In the genomic region with DNA sequence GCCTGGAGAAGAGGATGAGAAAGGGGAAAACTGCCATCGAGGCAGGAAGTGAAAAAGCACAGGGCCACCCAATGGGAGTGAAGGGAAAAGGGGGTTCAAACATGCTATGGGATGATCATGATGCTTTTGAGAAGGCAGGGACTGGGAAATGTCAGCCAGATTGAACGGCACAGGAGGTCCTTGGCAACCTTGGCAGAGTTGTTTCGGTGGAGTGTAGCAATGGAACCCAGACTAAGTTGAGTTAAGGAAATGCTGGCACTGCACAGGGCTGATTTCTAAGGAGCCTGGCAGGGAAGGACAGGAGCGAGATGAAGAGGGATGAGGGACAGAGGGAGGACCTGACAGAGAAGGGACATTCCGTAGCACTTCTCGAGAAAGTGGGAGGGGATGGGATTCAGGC, we compare ENCODE assay signal across 19 cellular contexts.
A peak's percentile ranks its signal among the peaks of the same experiment; 100 is the strongest.
DNase-seq lines count a peak whose midpoint lies in the region; ATAC-seq, FAIRE-seq and TF ChIP-seq lines count a peak whose summit lies in the region.
"Had no signal": no experiment of that assay in that cellular context is flagged by ENCODE, and none has a peak within 500 bp of the region (broad histone marks: within the 10 kb centered on the region; RNA-seq: fewer than 3 reads in every experiment).

No MANE protein-coding gene starts in this region.

- intact Hi-C loops in activated CD4-positive, alpha-beta T cell treated with anti-CD3 and anti-CD28 coated beads, Interleukin-2, amount 10 ng/mL, durations not matched to agents 24 days and 14 days (cut with micrococcal nuclease) = loop anchor here (2.0 to 5.0 kb wide), 3 partner anchors 42 to 99 kb away; a partner anchor contains a TSS
- intact Hi-C loops in activated B cell treated with CpG ODN at 0.5 μM for 24 hours (cut with micrococcal nuclease) = no loop called here
- intact Hi-C loops in dendritic cell treated with granulocyte-macrophage colony-stimulating factor and Interleukin-4, amounts not matched to agents 40 ng/mL and 50 ng/mL, for 4 days (cut with micrococcal nuclease) = no loop called here

- TF ChIP-seq POLR2A in H54 (IDR thresholded peaks at IDR 0.05; ENCODE audit: low read depth, low read length) = no peak

- peak overlapping the region; percentile 64 for H3K27ac Mint-ChIP-seq in activated CD4-positive, alpha-beta T cell treated with anti-CD3 and anti-CD28 coated beads, Interleukin-2, amount 10 ng/mL, durations not matched to agents 24 days and 14 days
- H3K27ac Mint-ChIP-seq in activated B cell treated with CpG ODN at 0.5 μM for 24 hours = peak overlapping the region; percentile 87
- H3K27ac Mint-ChIP-seq in dendritic cell treated with granulocyte-macrophage colony-stimulating factor and Interleukin-4, amounts not matched to agents 40 ng/mL and 50 ng/mL, for 4 days = peak overlapping the region; percentile 49
- peak overlapping the region; percentile 93 for H3K27ac Mint-ChIP-seq in stimulated activated effector memory CD8-positive, alpha-beta T cell treated with anti-CD3 and anti-CD28 coated beads, Interleukin-12 subunit alpha, Interleukin-12 subunit beta, amount 100 ng/mL, for 72 hours

- TF ChIP-seq CTCF in activated B cell treated with CpG ODN at 0.5 μM for 24 hours (IDR thresholded peaks at IDR 0.05) = no peak

- H3K36me3 Mint-ChIP-seq in activated CD4-positive, alpha-beta T cell treated with anti-CD3 and anti-CD28 coated beads, Interleukin-2, amount 10 ng/mL, durations not matched to agents 24 days and 14 days (ENCODE audit: low read depth) = peaks cover 35% of the 10 kb centered on the region
- peaks cover 32% of the 10 kb centered on the region for H3K36me3 Mint-ChIP-seq in activated B cell treated with CpG ODN at 0.5 μM for 24 hours (ENCODE audit: low read depth)
- H3K36me3 Mint-ChIP-seq in dendritic cell treated with granulocyte-macrophage colony-stimulating factor and Interleukin-4, amounts not matched to agents 40 ng/mL and 50 ng/mL, for 4 days (ENCODE audit: low read depth) = peaks cover 47% of the 10 kb centered on the region
- peaks cover 33% of the 10 kb centered on the region for H3K36me3 Mint-ChIP-seq in stimulated activated effector memory CD8-positive, alpha-beta T cell treated with anti-CD3 and anti-CD28 coated beads, Interleukin-12 subunit alpha, Interleukin-12 subunit beta, amount 100 ng/mL, for 72 hours

- no peak for DNase-seq in activated CD4-positive, alpha-beta T cell treated with anti-CD3 and anti-CD28 coated beads, Interleukin-2, amount 10 ng/mL, durations not matched to agents 24 days and 14 days
- no peak for DNase-seq in activated CD4-positive, alpha-beta T cell treated with anti-CD3 and anti-CD28 coated beads for 48 hours
- DNase-seq in activated B cell treated with CpG ODN at 0.5 μM for 24 hours (no peak), H54 (ENCODE audit: insufficient read length, low spot score) (no peak)
- DNase-seq in stimulated activated effector memory CD8-positive, alpha-beta T cell treated with anti-CD3 and anti-CD28 coated beads, Interleukin-12 subunit alpha, Interleukin-12 subunit beta, amount 100 ng/mL, for 72 hours (ENCODE audit: low spot score in 2 of 2) = no peak
- DNase-seq: foreskin keratinocyte; left colon; mucosa of descending colon; NCI-H2029; NCI-H524 treated with DMSO at 0.1 percent for 48 hours; pancreas; SJCRH30; stimulated activated CD4-positive, alpha-beta T cell treated with anti-CD3 and anti-CD28 coated beads, Interleukin-4, amount 100 ng/mL, for 24 hours; stimulated activated CD8-positive, alpha-beta memory T cell treated with anti-CD3 and anti-CD28 coated beads, Interleukin-4, amount 100 ng/mL, for 48 hours had no signal

- POLR2A ChIA-PET in activated B cell treated with CpG ODN at 0.5 μM for 24 hours (lab: Charles Lee) = interaction anchor here (1.0 to 2.4 kb wide), 2 partner anchors 12 to 15 kb away, joined by 3 to 17 read pairs; no protein-coding TSS in a partner anchor

- peak overlapping the region; percentile 63 for H3K4me3 Mint-ChIP-seq in activated CD4-positive, alpha-beta T cell treated with anti-CD3 and anti-CD28 coated beads, Interleukin-2, amount 10 ng/mL, durations not matched to agents 24 days and 14 days
- H3K4me3 Mint-ChIP-seq in activated B cell treated with CpG ODN at 0.5 μM for 24 hours = no peak overlapping the region
- H3K4me3 Mint-ChIP-seq in dendritic cell treated with granulocyte-macrophage colony-stimulating factor and Interleukin-4, amounts not matched to agents 40 ng/mL and 50 ng/mL, for 4 days = no peak overlapping the region
- peak overlapping the region; percentile 83 for H3K4me3 Mint-ChIP-seq in stimulated activated effector memory CD8-positive, alpha-beta T cell treated with anti-CD3 and anti-CD28 coated beads, Interleukin-12 subunit alpha, Interleukin-12 subunit beta, amount 100 ng/mL, for 72 hours

- peaks cover 7% of the 10 kb centered on the region for H3K9me3 Mint-ChIP-seq in activated CD4-positive, alpha-beta T cell treated with anti-CD3 and anti-CD28 coated beads, Interleukin-2, amount 10 ng/mL, durations not matched to agents 24 days and 14 days
- peaks cover 2% of the 10 kb centered on the region for H3K9me3 Mint-ChIP-seq in activated B cell treated with CpG ODN at 0.5 μM for 24 hours
- H3K9me3 Mint-ChIP-seq in dendritic cell treated with granulocyte-macrophage colony-stimulating factor and Interleukin-4, amounts not matched to agents 40 ng/mL and 50 ng/mL, for 4 days = no peaks in the 10 kb centered on the region
- no peaks in the 10 kb centered on the region for H3K9me3 Mint-ChIP-seq in stimulated activated effector memory CD8-positive, alpha-beta T cell treated with anti-CD3 and anti-CD28 coated beads, Interleukin-12 subunit alpha, Interleukin-12 subunit beta, amount 100 ng/mL, for 72 hours

- ATAC-seq in activated B cell treated with CpG ODN at 0.5 μM for 24 hours (ENCODE audit: low read depth) = no peak
- no peak for ATAC-seq in stimulated activated effector memory CD8-positive, alpha-beta T cell treated with anti-CD3 and anti-CD28 coated beads, Interleukin-12 subunit alpha, Interleukin-12 subunit beta, amount 100 ng/mL, for 72 hours
- no peak for ATAC-seq in HG02678 (IDR thresholded peaks at IDR 0.05; ENCODE audit: unreplicated experiment)
- ATAC-seq in HG03196 (IDR thresholded peaks at IDR 0.05; ENCODE audit: unreplicated experiment) = no peak
- ATAC-seq: foreskin keratinocyte, left colon, mucosa of descending colon, pancreas had no signal

- CTCF ChIA-PET in activated B cell treated with CpG ODN at 0.5 μM for 24 hours (lab: Charles Lee) = interaction anchor here (1.5 kb wide), 1 partner anchor 100 kb away, joined by 4 read pairs; no protein-coding TSS in a partner anchor

- no peak for FAIRE-seq in H54 (lab: Jason Lieb, UNC)
- FAIRE-seq: A204.1, pancreas, TTC549 had no signal

- H3K4me1 Mint-ChIP-seq in activated CD4-positive, alpha-beta T cell treated with anti-CD3 and anti-CD28 coated beads, Interleukin-2, amount 10 ng/mL, durations not matched to agents 24 days and 14 days = peaks cover 70% of the 10 kb centered on the region
- peaks cover 99% of the 10 kb centered on the region for H3K4me1 Mint-ChIP-seq in activated B cell treated with CpG ODN at 0.5 μM for 24 hours
- peaks cover 68% of the 10 kb centered on the region for H3K4me1 Mint-ChIP-seq in dendritic cell treated with granulocyte-macrophage colony-stimulating factor and Interleukin-4, amounts not matched to agents 40 ng/mL and 50 ng/mL, for 4 days (ENCODE audit: low read depth)
- peaks cover 83% of the 10 kb centered on the region for H3K4me1 Mint-ChIP-seq in stimulated activated effector memory CD8-positive, alpha-beta T cell treated with anti-CD3 and anti-CD28 coated beads, Interleukin-12 subunit alpha, Interleukin-12 subunit beta, amount 100 ng/mL, for 72 hours

- no peaks in the 10 kb centered on the region for H3K27me3 Mint-ChIP-seq in activated CD4-positive, alpha-beta T cell treated with anti-CD3 and anti-CD28 coated beads, Interleukin-2, amount 10 ng/mL, durations not matched to agents 24 days and 14 days
- H3K27me3 Mint-ChIP-seq in activated B cell treated with CpG ODN at 0.5 μM for 24 hours = no peaks in the 10 kb centered on the region
- no peaks in the 10 kb centered on the region for H3K27me3 Mint-ChIP-seq in dendritic cell treated with granulocyte-macrophage colony-stimulating factor and Interleukin-4, amounts not matched to agents 40 ng/mL and 50 ng/mL, for 4 days

Comparison
In these comparisons a context has a peak if more than half of its experiments do, and no peak if none do; other contexts are left out.
1. H3K4me3 Mint-ChIP-seq: peak in activated CD4-positive, alpha-beta T cell treated with anti-CD3 and anti-CD28 coated beads, Interleukin-2, amount 10 ng/mL, durations not matched to agents 24 days and 14 days (single experiment) and stimulated activated effector memory CD8-positive, alpha-beta T cell treated with anti-CD3 and anti-CD28 coated beads, Interleukin-12 subunit alpha, Interleukin-12 subunit beta, amount 100 ng/mL, for 72 hours (single experiment); none in activated B cell treated with CpG ODN at 0.5 μM for 24 hours (single experiment) and dendritic cell treated with granulocyte-macrophage colony-stimulating factor and Interleukin-4, amounts not matched to agents 40 ng/mL and 50 ng/mL, for 4 days (single experiment).
2. Peak in every context shown above with its lines, with median percentiles within 50 percentile points of each other: H3K27ac Mint-ChIP-seq.